Comparison of ENCODE assay signal across 27 cellular contexts in the genomic region with DNA sequence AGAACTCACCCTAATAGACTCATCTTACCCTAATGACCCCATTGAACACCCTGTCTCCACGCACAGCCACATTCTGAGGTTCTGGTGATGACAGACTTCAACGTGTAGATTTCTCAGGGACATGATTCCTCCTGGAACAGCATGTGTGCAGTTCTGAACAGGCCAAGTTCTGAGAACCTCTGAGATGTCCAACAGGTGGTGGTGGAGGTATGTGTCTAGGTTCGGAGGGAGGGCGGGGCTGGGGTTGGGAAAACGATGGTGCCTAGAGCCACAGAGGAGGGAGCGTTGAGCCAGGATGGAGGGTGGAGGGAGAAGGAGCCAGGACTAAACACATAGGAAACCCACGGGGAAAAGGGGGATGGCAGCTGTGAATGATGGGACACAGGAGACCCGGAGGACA. TPM values are rescaled to one million over a fixed set of nuclear protein-coding genes. Genes with fewer than 3 reads are reported as not detected.
"Had no signal": no experiment of that assay in that cellular context is flagged by ENCODE, and none has a peak within 500 bp of the region (broad histone marks: within the 10 kb centered on the region; RNA-seq: fewer than 3 reads in every experiment).

No MANE protein-coding gene starts in this region.

- H3K4me3 Mint-ChIP-seq: activated CD4-positive, alpha-beta memory T cell treated with anti-CD3 and anti-CD28 coated beads, Interleukin-2, amount 10 ng/mL, durations not matched to agents 7 days and 5 days; activated CD4-positive, alpha-beta T cell treated with anti-CD3 and anti-CD28 coated beads, Interleukin-2, amount 10 ng/mL, durations not matched to agents 24 days and 14 days; activated T-cell treated with anti-CD3 and anti-CD28 coated beads, Interleukin-2, amount 50 U/mL, for 72 hours; brain; mesothelial cell of epicardium; nephron progenitor cell; stimulated activated effector memory CD8-positive, alpha-beta T cell treated with anti-CD3 and anti-CD28 coated beads, Interleukin-12 subunit alpha, Interleukin-12 subunit beta, amount 100 ng/mL, for 72 hours; stimulated activated naive CD8-positive, alpha-beta T cell treated with anti-CD3 and anti-CD28 coated beads, Interleukin-15, amount 100 ng/mL, for 72 hours; T-helper 2 cell treated with Interferon-gamma antibody and Interleukin-4, amounts not matched to agents 5 μg/mL and 100 μg/mL, for 36 hours had no signal

- H3K27ac Mint-ChIP-seq: activated CD4-positive, alpha-beta memory T cell treated with anti-CD3 and anti-CD28 coated beads, Interleukin-2, amount 10 ng/mL, durations not matched to agents 7 days and 5 days; activated CD4-positive, alpha-beta T cell treated with anti-CD3 and anti-CD28 coated beads, Interleukin-2, amount 10 ng/mL, durations not matched to agents 24 days and 14 days; activated T-cell treated with anti-CD3 and anti-CD28 coated beads, Interleukin-2, amount 50 U/mL, for 72 hours; mesothelial cell of epicardium; nephron progenitor cell; stimulated activated effector memory CD8-positive, alpha-beta T cell treated with anti-CD3 and anti-CD28 coated beads, Interleukin-12 subunit alpha, Interleukin-12 subunit beta, amount 100 ng/mL, for 72 hours; T-helper 2 cell treated with Interferon-gamma antibody and Interleukin-4, amounts not matched to agents 5 μg/mL and 100 μg/mL, for 36 hours had no signal

- H3K27me3 ChIP-seq: right lobe of liver, testis had no signal

- H3K4me3 ChIP-seq: right lobe of liver, testis had no signal

- H3K4me1 ChIP-seq: right lobe of liver, testis had no signal

- H3K27me3 Mint-ChIP-seq: brain had no signal

- ATAC-seq: activated CD4-positive, CD25-positive, alpha-beta regulatory T cell treated with anti-CD3 and anti-CD28 coated beads, Interleukin-2, amount 50 U/mL, for 24 hours; activated T-cell treated with anti-CD3 and anti-CD28 coated beads, Interleukin-2, amount 50 U/mL, for 72 hours; right lobe of liver; SK-N-SH treated with all-trans-retinoic acid at 6 μM for 48 hours; stimulated activated effector memory CD8-positive, alpha-beta T cell treated with anti-CD3 and anti-CD28 coated beads, Interleukin-12 subunit alpha, Interleukin-12 subunit beta, amount 100 ng/mL, for 72 hours; stimulated activated naive CD8-positive, alpha-beta T cell treated with anti-CD3 and anti-CD28 coated beads, Interleukin-15, amount 100 ng/mL, for 72 hours had no signal

- H3K27ac ChIP-seq: parathyroid adenoma, right lobe of liver, VCaP had no signal

- H2AFZ ChIP-seq: parathyroid adenoma had no signal

- DNase-seq: activated CD4-positive, alpha-beta memory T cell treated with anti-CD3 and anti-CD28 coated beads, Interleukin-2, amount 10 ng/mL, durations not matched to agents 7 days and 5 days; activated CD4-positive, alpha-beta T cell treated with anti-CD3 and anti-CD28 coated beads, Interleukin-2, amount 10 ng/mL, durations not matched to agents 24 days and 14 days; activated effector memory CD4-positive, alpha-beta T cell treated with anti-CD3 and anti-CD28 coated beads, Interleukin-2, amount 50 U/mL, for 16 hours; activated naive CD4-positive, alpha-beta T cell treated with anti-CD3 and anti-CD28 coated beads, Interleukin-2, amount 50 U/mL, for 16 hours; activated T-cell treated with anti-CD3 and anti-CD28 coated beads, Interleukin-2, amount 50 U/mL, for 72 hours; anterior cingulate cortex; foreskin fibroblast; glutamatergic neuron; kidney; nephron progenitor cell; right lobe of liver; small intestine; stimulated activated CD4-positive, alpha-beta T cell treated with anti-CD3 and anti-CD28 coated beads, Interleukin-2, amount 100 ng/mL, for 24 hours; stimulated activated naive CD8-positive, alpha-beta T cell treated with anti-CD3 and anti-CD28 coated beads, Interleukin-15, amount 100 ng/mL, for 72 hours; testis had no signal

- H3K9me3 ChIP-seq: right lobe of liver, testis had no signal

- H3K9me3 Mint-ChIP-seq: activated CD4-positive, alpha-beta memory T cell treated with anti-CD3 and anti-CD28 coated beads, Interleukin-2, amount 10 ng/mL, durations not matched to agents 7 days and 5 days; activated T-cell treated with anti-CD3 and anti-CD28 coated beads, Interleukin-2, amount 50 U/mL, for 72 hours; stimulated activated effector memory CD8-positive, alpha-beta T cell treated with anti-CD3 and anti-CD28 coated beads, Interleukin-12 subunit alpha, Interleukin-12 subunit beta, amount 100 ng/mL, for 72 hours; stimulated activated naive CD8-positive, alpha-beta T cell treated with anti-CD3 and anti-CD28 coated beads, Interleukin-15, amount 100 ng/mL, for 72 hours; T-helper 2 cell treated with Interferon-gamma antibody and Interleukin-4, amounts not matched to agents 5 μg/mL and 100 μg/mL, for 36 hours had no signal

- H3K36me3 ChIP-seq: right lobe of liver had no signal

- H3K9ac ChIP-seq: parathyroid adenoma had no signal

- H3K4me1 Mint-ChIP-seq: activated CD4-positive, alpha-beta memory T cell treated with anti-CD3 and anti-CD28 coated beads, Interleukin-2, amount 10 ng/mL, durations not matched to agents 7 days and 5 days; activated CD4-positive, alpha-beta T cell treated with anti-CD3 and anti-CD28 coated beads, Interleukin-2, amount 10 ng/mL, durations not matched to agents 24 days and 14 days; stimulated activated effector memory CD8-positive, alpha-beta T cell treated with anti-CD3 and anti-CD28 coated beads, Interleukin-12 subunit alpha, Interleukin-12 subunit beta, amount 100 ng/mL, for 72 hours; stimulated activated naive CD8-positive, alpha-beta T cell treated with anti-CD3 and anti-CD28 coated beads, Interleukin-15, amount 100 ng/mL, for 72 hours had no signal

- H3K36me3 Mint-ChIP-seq: stimulated activated effector memory CD8-positive, alpha-beta T cell treated with anti-CD3 and anti-CD28 coated beads, Interleukin-12 subunit alpha, Interleukin-12 subunit beta, amount 100 ng/mL, for 72 hours had no signal

RNA-seq across cellular contexts. Expression of gene FBLN1, which starts 43.4 kb away (rescaled TPM):
- total RNA-seq: activated CD4-positive, alpha-beta memory T cell treated with anti-CD3 and anti-CD28 coated beads, Interleukin-2, amount 10 ng/mL, durations not matched to agents 7 days and 5 days; activated CD4-positive, alpha-beta T cell treated with anti-CD3 and anti-CD28 coated beads, Interleukin-2, amount 10 ng/mL, durations not matched to agents 24 days and 14 days; activated T-cell treated with anti-CD3 and anti-CD28 coated beads, Interleukin-2, amount 50 U/mL, for 72 hours had no signal

RNA-seq across cellular contexts. Expression of gene RIBC2, which starts 45.7 kb away (rescaled TPM):
- total RNA-seq: cardiac septum, chondrocyte, fibroblast of lung had no signal

RNA-seq across cellular contexts. Expression of gene SMC1B, which starts 45.8 kb away (rescaled TPM):
- total RNA-seq: cardiac septum, chondrocyte, fibroblast of lung, kidney, lung microvascular endothelial cell, mesothelial cell of epicardium, right lobe of liver had no signal
- polyA plus RNA-seq: fibroblast of lung had no signal
